In the genomic region with DNA sequence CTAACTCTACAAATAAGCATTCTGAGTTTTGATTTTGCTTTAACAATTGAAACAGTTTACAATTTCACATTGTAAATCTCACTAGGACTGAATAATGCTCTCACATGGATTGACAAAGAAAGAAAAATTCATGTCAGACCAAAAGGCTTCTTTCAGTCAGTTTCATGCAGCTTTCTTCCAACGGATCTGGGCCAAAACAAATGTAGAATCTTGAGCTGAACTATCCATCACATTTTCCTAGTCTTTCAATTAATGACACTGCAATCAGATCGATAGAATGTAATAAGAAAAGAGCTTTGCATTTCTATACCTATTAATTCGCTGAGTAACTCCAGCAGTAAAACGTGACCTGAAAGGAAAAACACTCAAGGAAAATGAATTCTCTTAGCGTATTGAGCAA, we compare ENCODE assay signal across 24 cellular contexts.
DNase-seq lines count a peak whose midpoint lies in the region; TF ChIP-seq lines count a peak whose summit lies in the region.
"Had no signal": no experiment of that assay in that cellular context is flagged by ENCODE, and none has a peak within 500 bp of the region (broad histone marks: within the 10 kb centered on the region; RNA-seq: fewer than 3 reads in every experiment).

No MANE protein-coding gene starts in this region.

- H3K4me2 ChIP-seq in MM.1S (ENCODE audit: low read depth, low read length) = no peak overlapping the region

- H3K9me3 Mint-ChIP-seq in brain (no peaks in the 10 kb centered on the region), mesothelial cell of epicardium (no peaks in the 10 kb centered on the region)
- H3K9me3 Mint-ChIP-seq: CD8-positive, alpha-beta T cell had no signal

- H3K9me2 ChIP-seq in MM.1S (replicated peaks; ENCODE audit: insufficient read depth, low read length) = no peaks in the 10 kb centered on the region

- no peak for TF ChIP-seq CTCF in brain (conservative IDR thresholded peaks at IDR 0.05)
- no peak for TF ChIP-seq CTCF in MM.1S (IDR thresholded peaks at IDR 0.05; ENCODE audit: low read length)
- no peak for TF ChIP-seq CTCF in mesothelial cell of epicardium (IDR thresholded peaks at IDR 0.05; ENCODE audit: unreplicated experiment)

- H2AFZ ChIP-seq in neuron (ENCODE audit: low read depth, low read length) = peak overlapping the region; percentile 74
- no peak overlapping the region for H2AFZ ChIP-seq in MM.1S (ENCODE audit: low read length)

- H3F3A ChIP-seq in MM.1S (ENCODE audit: insufficient read depth, low read length) = no peaks in the 10 kb centered on the region

- peaks cover 4% of the 10 kb centered on the region for H3K27me3 Mint-ChIP-seq in brain
- H3K27me3 Mint-ChIP-seq in mesothelial cell of epicardium (ENCODE audit: low read depth) = peaks cover 8% of the 10 kb centered on the region

- no peak overlapping the region for H3K4me3 ChIP-seq in neuron (ENCODE audit: low read length)
- H3K4me3 ChIP-seq in MM.1S (ENCODE audit: low read length) = no peak overlapping the region
- H3K4me3 ChIP-seq: K562 had no signal

- H4K20me1 ChIP-seq in MM.1S (ENCODE audit: insufficient read depth, low read length) = no peaks in the 10 kb centered on the region

- no peaks in the 10 kb centered on the region for H3K36me3 ChIP-seq in neuron (ENCODE audit: insufficient read depth, low read length)
- H3K36me3 ChIP-seq in MM.1S (replicated peaks; ENCODE audit: insufficient read depth, low read length) = no peaks in the 10 kb centered on the region

- peaks cover 66% of the 10 kb centered on the region for H3K4me1 Mint-ChIP-seq in brain
- H3K4me1 Mint-ChIP-seq in mesothelial cell of epicardium = peaks cover 32% of the 10 kb centered on the region
- H3K4me1 Mint-ChIP-seq: B cell had no signal

- H3K4me1 ChIP-seq in neuron (ENCODE audit: insufficient read depth, low read length) (peaks cover 54% of the 10 kb centered on the region), MM.1S (ENCODE audit: low read length) (no peaks in the 10 kb centered on the region)
- H3K4me1 ChIP-seq: Caco-2 had no signal

- no peaks in the 10 kb centered on the region for H3K79me2 ChIP-seq in MM.1S (ENCODE audit: low read length)

- H3K9me3 ChIP-seq in neuron (ENCODE audit: low read length) (no peaks in the 10 kb centered on the region), MM.1S (replicated peaks; ENCODE audit: insufficient read depth, low read length) (no peaks in the 10 kb centered on the region)
- H3K9me3 ChIP-seq: Caco-2 had no signal

- H3K4me3 Mint-ChIP-seq in brain (peak overlapping the region in 2 of 5 experiments; percentile 3 to 6), mesothelial cell of epicardium (no peak overlapping the region)
- H3K4me3 Mint-ChIP-seq: B cell; CD8-positive, alpha-beta T cell had no signal

- peak overlapping the region; percentile 38 for H3K27ac ChIP-seq in temporal lobe (ENCODE audit: low read depth, low read length)
- no peak overlapping the region for H3K27ac ChIP-seq in MM.1S (ENCODE audit: low read length)
- H3K27ac ChIP-seq: C4-2B, RWPE1 had no signal

- no peak overlapping the region for H3K9ac ChIP-seq in MM.1S (ENCODE audit: low read length)

- peak; percentile 86 for DNase-seq in globus pallidus (ENCODE audit: low spot score)
- no peak for DNase-seq in MM.1S
- no peak for DNase-seq in mesothelial cell of epicardium (ENCODE audit: low spot score in 2 of 2, unreplicated experiment in 2 of 2)
- DNase-seq in Kasumi-1 (lab: John Stamatoyannopoulos, UW) = no peak
- DNase-seq: Caco-2; CD8-positive, alpha-beta T cell; DMS79; EL; GF-D8; H7; NCI-H1105 treated with DMSO at 0.1 percent for 48 hours; NCI-H146; NCI-H1930; NCI-H2107; NCI-H446 treated with DMSO at 0.1 percent for 48 hours; NCI-H526; SHP77 had no signal

- H3K27me3 ChIP-seq in neuron (ENCODE audit: insufficient read depth, low read length) (no peaks in the 10 kb centered on the region), MM.1S (replicated peaks; ENCODE audit: insufficient read depth, low read length) (no peaks in the 10 kb centered on the region)

- peak overlapping the region; percentile 7 to 99 (median 31) for H3K27ac Mint-ChIP-seq in brain
- H3K27ac Mint-ChIP-seq in mesothelial cell of epicardium = no peak overlapping the region
- H3K27ac Mint-ChIP-seq: B cell; CD8-positive, alpha-beta T cell had no signal

- H3K36me3 Mint-ChIP-seq in brain (no peaks in the 10 kb centered on the region), mesothelial cell of epicardium (no peaks in the 10 kb centered on the region)
- H3K36me3 Mint-ChIP-seq: CD8-positive, alpha-beta T cell had no signal
